In genomic region chr1:172443666-172444453, GRCh38 we compare ENCODE assay signal across 8 cellular contexts. TPM values are rescaled to one million over a fixed set of nuclear protein-coding genes. Genes with fewer than 3 reads are reported as not detected.
A peak's percentile ranks its signal among the peaks of the same experiment; 100 is the strongest.
DNase-seq lines count a peak whose midpoint lies in the region; FAIRE-seq and TF ChIP-seq lines count a peak whose summit lies in the region.

Gene PIGC, minus strand, starts transcription at chr1:172444069. Its CDS starts 1,447 bp downstream, at chr1:172442622.

- 5 to 11% (median 6%) methylated on average over 25 to 43 of the region's 43 CpGs for WGBS in stomach, 5 donors

- TF ChIP-seq POLR2A in H54 (IDR thresholded peaks at IDR 0.05; ENCODE audit: low read depth, low read length) (peak; percentile 68), Raji (IDR thresholded peaks at IDR 0.05; ENCODE audit: insufficient read depth, low read depth, low read length) (peak; percentile 71), stomach (IDR thresholded peaks at IDR 0.05) (no peak)

- DNase-seq in H54 (ENCODE audit: insufficient read length, low spot score) (peak; percentile 87), fibroblast of villous mesenchyme (ENCODE audit: low read depth) (peak; percentile 85), stomach (peak; percentile 91)
- peak; percentile 86 for DNase-seq in activated T-helper 9 cell treated with anti-CD3 and anti-CD28 coated beads, Interleukin-2, amount 50 U/mL, for 16 hours (ENCODE audit: low read depth)

- H3K27ac ChIP-seq in neural cell (ENCODE audit: low read length) (peak within 1 kb of the TSS; percentile 48), stomach (peak within 1 kb of the TSS; percentile 67 to 87 (median 79))

- H3K79me2 ChIP-seq in Loucy (ENCODE audit: insufficient read depth, low read length) (peaks cover 48% of the 10 kb centered on the region), neural cell (replicated peaks; ENCODE audit: insufficient read depth, low read length) (peaks cover 11% of the 10 kb centered on the region)

- peak within 1 kb of the TSS; percentile 87 for H3K9ac ChIP-seq in ES-I3 (ENCODE audit: low read depth, low read length)
- H3K9ac ChIP-seq in Loucy (ENCODE audit: low read depth, low read length, poor library complexity, severe bottlenecking) = peak within 1 kb of the TSS; percentile 91
- H3K9ac ChIP-seq in neural cell (ENCODE audit: low read length) = peak within 1 kb of the TSS; percentile 82

- H2AFZ ChIP-seq in Loucy (ENCODE audit: low read length) (peak within 1 kb of the TSS; percentile 75), neural cell (ENCODE audit: low read depth, low read length) (peak within 1 kb of the TSS; percentile 66)

- intact Hi-C loops in stomach (cut with DNase I; ENCODE audit: low total_unique reads) = loop anchor here (10.0 kb wide), 1 partner anchor 281 kb away; no protein-coding TSS in a partner anchor

- H3K9me3 ChIP-seq in ES-I3 (ENCODE audit: control insufficient read depth, insufficient read depth, low read length) (no peaks in the 10 kb centered on the region), Loucy (ENCODE audit: insufficient read depth, low read depth, low read length) (no peaks in the 10 kb centered on the region), neural cell (ENCODE audit: low read length) (no peaks in the 10 kb centered on the region), stomach (no peaks in the 10 kb centered on the region)

- peak; percentile 77 for TF ChIP-seq RAD21 in neural cell (conservative IDR thresholded peaks at IDR 0.05)

- H3K27me3 ChIP-seq in Loucy (ENCODE audit: insufficient read depth, low read length, poor library complexity, severe bottlenecking) = no peaks in the 10 kb centered on the region
- no peaks in the 10 kb centered on the region for H3K27me3 ChIP-seq in neural cell (ENCODE audit: insufficient read depth, low read depth, low read length)
- no peaks in the 10 kb centered on the region for H3K27me3 ChIP-seq in stomach

- H3K36me3 ChIP-seq in ES-I3 (ENCODE audit: insufficient read depth, low read length) = no peaks in the 10 kb centered on the region; the same call in 1 of the 2 replicates
- no peaks in the 10 kb centered on the region for H3K36me3 ChIP-seq in Loucy (ENCODE audit: insufficient read depth, low read length)
- no peaks in the 10 kb centered on the region for H3K36me3 ChIP-seq in neural cell (ENCODE audit: insufficient read depth, low read length)
- peaks cover 0 to 18% (median 3%) of the 10 kb centered on the region in 4 donors for H3K36me3 ChIP-seq in stomach

- TF ChIP-seq EP300 in neural cell (conservative IDR thresholded peaks at IDR 0.05; ENCODE audit: poor library complexity, severe bottlenecking) (no peak), stomach (IDR thresholded peaks at IDR 0.05) (no peak)

- no peaks in the 10 kb centered on the region for H3F3A ChIP-seq in Loucy (ENCODE audit: low read depth)
- H3F3A ChIP-seq in neural cell (ENCODE audit: insufficient read depth, low read length, poor library complexity, severe bottlenecking) = no peaks in the 10 kb centered on the region

- H3K4me3 ChIP-seq in Loucy (ENCODE audit: low read length, poor library complexity, severe bottlenecking) (peak within 1 kb of the TSS; percentile 83), fibroblast of villous mesenchyme (ENCODE audit: low read depth, low read length) (peak within 1 kb of the TSS; percentile 93), neural cell (ENCODE audit: low read length) (peak within 1 kb of the TSS; percentile 81), stomach (peak within 1 kb of the TSS; percentile 66 to 90 (median 75))

- FAIRE-seq in H54 (lab: Jason Lieb, UNC) = peak; percentile 38

- H3K4me1 ChIP-seq in ES-I3 (ENCODE audit: insufficient read depth, low read length) (peaks cover 3% of the 10 kb centered on the region; the same call in 1 of the 2 replicates), Loucy (ENCODE audit: insufficient read depth, low read length, poor library complexity, severe bottlenecking) (peaks cover 34% of the 10 kb centered on the region), stomach (peaks cover 10 to 36% (median 27%) of the 10 kb centered on the region in 4 donors)

- TF ChIP-seq CTCF in Loucy (conservative IDR thresholded peaks at IDR 0.05; ENCODE audit: low read length) = peak; percentile 88
- peak; percentile 92 for TF ChIP-seq CTCF in fibroblast of villous mesenchyme (IDR thresholded peaks at IDR 0.05; ENCODE audit: insufficient read depth, low read depth, low read length)
- peak; percentile 94 for TF ChIP-seq CTCF in neural cell (IDR thresholded peaks at IDR 0.05; ENCODE audit: poor library complexity, severe bottlenecking)
- peak in 5 of 7 experiments; percentile 75 to 88 (median 80) for TF ChIP-seq CTCF in stomach (IDR thresholded peaks at IDR 0.05)

- H4K20me1 ChIP-seq in Loucy (ENCODE audit: insufficient read depth, low read length, poor library complexity, severe bottlenecking) (no peaks in the 10 kb centered on the region), neural cell (ENCODE audit: insufficient read depth) (no peaks in the 10 kb centered on the region)

- H3K9me2 ChIP-seq in Loucy (replicated peaks; ENCODE audit: low read depth, low read length) (no peaks in the 10 kb centered on the region), neural cell (ENCODE audit: insufficient read depth, low read length) (no peaks in the 10 kb centered on the region)

- peak within 1 kb of the TSS; percentile 92 for H3K4me2 ChIP-seq in Loucy (ENCODE audit: low read depth, low read length, poor library complexity, severe bottlenecking)
- H3K4me2 ChIP-seq in neural cell (ENCODE audit: low read length) = peak within 1 kb of the TSS; percentile 84

TF ChIP-seq in neural cell, 6 proteins besides CTCF, POLR2A, EP300 and RAD21:
- TF ChIP-seq, protein P1, sequence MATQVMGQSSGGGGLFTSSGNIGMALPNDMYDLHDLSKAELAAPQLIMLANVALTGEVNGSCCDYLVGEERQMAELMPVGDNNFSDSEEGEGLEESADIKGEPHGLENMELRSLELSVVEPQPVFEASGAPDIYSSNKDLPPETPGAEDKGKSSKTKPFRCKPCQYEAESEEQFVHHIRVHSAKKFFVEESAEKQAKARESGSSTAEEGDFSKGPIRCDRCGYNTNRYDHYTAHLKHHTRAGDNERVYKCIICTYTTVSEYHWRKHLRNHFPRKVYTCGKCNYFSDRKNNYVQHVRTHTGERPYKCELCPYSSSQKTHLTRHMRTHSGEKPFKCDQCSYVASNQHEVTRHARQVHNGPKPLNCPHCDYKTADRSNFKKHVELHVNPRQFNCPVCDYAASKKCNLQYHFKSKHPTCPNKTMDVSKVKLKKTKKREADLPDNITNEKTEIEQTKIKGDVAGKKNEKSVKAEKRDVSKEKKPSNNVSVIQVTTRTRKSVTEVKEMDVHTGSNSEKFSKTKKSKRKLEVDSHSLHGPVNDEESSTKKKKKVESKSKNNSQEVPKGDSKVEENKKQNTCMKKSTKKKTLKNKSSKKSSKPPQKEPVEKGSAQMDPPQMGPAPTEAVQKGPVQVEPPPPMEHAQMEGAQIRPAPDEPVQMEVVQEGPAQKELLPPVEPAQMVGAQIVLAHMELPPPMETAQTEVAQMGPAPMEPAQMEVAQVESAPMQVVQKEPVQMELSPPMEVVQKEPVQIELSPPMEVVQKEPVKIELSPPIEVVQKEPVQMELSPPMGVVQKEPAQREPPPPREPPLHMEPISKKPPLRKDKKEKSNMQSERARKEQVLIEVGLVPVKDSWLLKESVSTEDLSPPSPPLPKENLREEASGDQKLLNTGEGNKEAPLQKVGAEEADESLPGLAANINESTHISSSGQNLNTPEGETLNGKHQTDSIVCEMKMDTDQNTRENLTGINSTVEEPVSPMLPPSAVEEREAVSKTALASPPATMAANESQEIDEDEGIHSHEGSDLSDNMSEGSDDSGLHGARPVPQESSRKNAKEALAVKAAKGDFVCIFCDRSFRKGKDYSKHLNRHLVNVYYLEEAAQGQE (IDR thresholded peaks at IDR 0.05; ENCODE audit: borderline replicate concordance) = peak; percentile 26
- TF ChIP-seq TAF1 (IDR thresholded peaks at IDR 0.05; ENCODE audit: low read depth) (no peak), SMC3 (conservative IDR thresholded peaks at IDR 0.05; ENCODE audit: poor library complexity) (peak; percentile 81), POLR2AphosphoS5 (IDR thresholded peaks at IDR 0.05) (peak; percentile 57), MXI1 (conservative IDR thresholded peaks at IDR 0.05; ENCODE audit: poor library complexity, severe bottlenecking) (peak; percentile 67)

RNA-seq across cellular contexts. Expression of gene PIGC, which starts in this region (rescaled TPM):
- 16.4 and 18.4 TPM in 2 replicates for total RNA-seq in fibroblast of villous mesenchyme
- 69.3 and 75.3 TPM in 2 replicates for polyA plus RNA-seq in neural cell
- 48.7 and 52.7 TPM in 2 replicates for polyA minus RNA-seq in neural cell
- 10 to 100 TPM in 4 of 5 donors, 1 to 10 TPM in 1; 1.2 to 27.9 (median 17.9) TPM for total RNA-seq in stomach
- 10 to 100 TPM; 15.3 to 25.6 (median 16.1) TPM for polyA plus RNA-seq in stomach

Comparison
In these comparisons a context has a peak if more than half of its experiments do, and no peak if none do; other contexts are left out.
1. Peak in every context shown above with its lines: DNase-seq, H3K4me3 ChIP-seq and H3K27ac ChIP-seq.
2. POLR2A ChIP-seq: peak in H54 (single experiment) and Raji (single experiment); none in stomach (0 of 4).